Comparison of ENCODE assay signal across 24 cellular contexts in the genomic region with DNA sequence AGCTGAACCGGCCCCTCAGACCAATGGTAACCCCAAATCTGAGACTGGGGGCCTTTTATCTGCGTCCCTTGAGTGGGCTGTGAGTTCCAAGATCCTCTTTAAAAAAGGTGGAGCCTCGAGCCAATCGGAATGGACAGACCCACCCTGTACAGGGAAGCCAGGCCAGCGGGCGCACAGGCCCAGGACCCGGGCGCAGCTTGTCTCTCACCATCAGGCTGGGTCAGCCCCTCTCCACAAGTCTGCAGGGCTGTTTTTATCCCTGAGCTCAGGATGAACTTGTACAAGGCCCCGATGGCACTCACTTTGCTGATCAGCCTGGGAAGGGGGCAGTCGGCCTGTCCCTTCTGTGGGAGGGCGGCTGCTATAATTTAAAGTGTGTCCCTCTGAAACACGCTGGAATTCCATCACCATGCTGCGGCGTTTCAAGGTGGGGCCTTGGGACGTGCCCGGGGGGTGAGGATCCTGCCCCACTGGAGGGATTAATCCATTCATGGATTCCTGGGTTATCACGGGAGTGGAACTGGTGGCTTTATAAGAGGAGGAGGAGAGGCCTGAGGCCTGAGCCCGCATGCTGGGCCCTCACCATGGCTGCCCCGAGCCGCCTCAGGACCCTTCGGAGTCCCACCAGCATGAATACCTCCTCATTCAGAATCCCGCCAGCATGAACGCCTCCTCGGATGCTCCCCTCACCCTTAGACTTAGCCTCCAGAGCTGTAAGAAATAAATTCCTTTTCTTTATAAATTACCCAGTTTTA. TPM values are rescaled to one million over a fixed set of nuclear protein-coding genes. Genes with fewer than 3 reads are reported as not detected.
"Had no signal": no experiment of that assay in that cellular context is flagged by ENCODE, and none has a peak within 500 bp of the region (broad histone marks: within the 10 kb centered on the region; RNA-seq: fewer than 3 reads in every experiment).

No MANE protein-coding gene starts in this region.

- H3K36me3 ChIP-seq: brain microvascular endothelial cell, cardiac muscle cell had no signal

- H3K27ac ChIP-seq: brain microvascular endothelial cell, cardiac muscle cell had no signal

- H3K27me3 Mint-ChIP-seq: activated naive CD8-positive, alpha-beta T cell; T-helper 17 cell had no signal

- H3K9me3 Mint-ChIP-seq: activated B cell treated with CpG ODN at 0.5 μM for 24 hours; activated CD4-positive, alpha-beta memory T cell treated with anti-CD3 and anti-CD28 coated beads for 36 hours; activated CD4-positive, alpha-beta T cell treated with anti-CD3 and anti-CD28 coated beads, Interleukin-2, amount 10 ng/mL, durations not matched to agents 7 days and 5 days; activated naive CD4-positive, alpha-beta T cell treated with anti-CD3 and anti-CD28 coated beads for 36 hours; activated T-cell treated with anti-CD3 and anti-CD28 coated beads, Interleukin-2, amount 50 U/mL, for 4 hours had no signal

- DNase-seq: activated B cell treated with CpG ODN at 0.5 μM for 24 hours; activated CD4-positive, alpha-beta memory T cell treated with anti-CD3 and anti-CD28 coated beads for 36 hours; activated CD4-positive, alpha-beta T cell treated with anti-CD3 and anti-CD28 coated beads for 1 hour; activated CD4-positive, alpha-beta T cell treated with anti-CD3 and anti-CD28 coated beads, Interleukin-2, amount 10 ng/mL, durations not matched to agents 7 days and 5 days; activated CD8-positive, alpha-beta memory T cell treated with anti-CD3 and anti-CD28 coated beads for 24 hours; activated effector memory CD4-positive, alpha-beta T cell treated with anti-CD3 and anti-CD28 coated beads, Interleukin-2, amount 50 U/mL, for 16 hours; activated naive CD4-positive, alpha-beta T cell treated with anti-CD3 and anti-CD28 coated beads for 36 hours; activated T-cell treated with anti-CD3 and anti-CD28 coated beads, Interleukin-2, amount 50 U/mL, for 4 hours; brain microvascular endothelial cell; MM.1S; NCI-H1105; NCI-H1436; NCI-H1694 treated with DMSO at 0.1 percent for 48 hours; NCI-H2029 treated with DMSO at 0.1 percent for 48 hours; NCI-H345; NCI-H510A; NCI-H526 treated with DMSO at 0.1 percent for 48 hours; NK-92 treated with Interleukin-12 subunit alpha and Interleukin-12 subunit beta, amount 100 ng/mL, for 24 hours; PC-3; SIG-M5; T-helper 17 cell; T-helper 9 cell had no signal

- H3K27ac Mint-ChIP-seq: activated B cell treated with CpG ODN at 0.5 μM for 24 hours; activated CD4-positive, alpha-beta memory T cell treated with anti-CD3 and anti-CD28 coated beads for 36 hours; activated CD4-positive, alpha-beta T cell treated with anti-CD3 and anti-CD28 coated beads, Interleukin-2, amount 10 ng/mL, durations not matched to agents 7 days and 5 days; activated naive CD4-positive, alpha-beta T cell treated with anti-CD3 and anti-CD28 coated beads for 36 hours; activated naive CD8-positive, alpha-beta T cell; T-helper 17 cell had no signal

- H3K27me3 ChIP-seq: brain microvascular endothelial cell, cardiac muscle cell had no signal

- ATAC-seq: activated T-cell treated with anti-CD3 and anti-CD28 coated beads, Interleukin-2, amount 50 U/mL, for 4 hours; PC-3; T-helper 17 cell had no signal

- H3K4me3 ChIP-seq: cardiac muscle cell had no signal

- H3K4me3 Mint-ChIP-seq: activated B cell treated with CpG ODN at 0.5 μM for 24 hours; activated CD4-positive, alpha-beta memory T cell treated with anti-CD3 and anti-CD28 coated beads for 36 hours; activated CD4-positive, alpha-beta T cell treated with anti-CD3 and anti-CD28 coated beads, Interleukin-2, amount 10 ng/mL, durations not matched to agents 7 days and 5 days; activated naive CD4-positive, alpha-beta T cell treated with anti-CD3 and anti-CD28 coated beads for 36 hours; activated naive CD8-positive, alpha-beta T cell; activated T-cell treated with anti-CD3 and anti-CD28 coated beads, Interleukin-2, amount 50 U/mL, for 4 hours had no signal

- H3K36me3 Mint-ChIP-seq: activated CD4-positive, alpha-beta memory T cell treated with anti-CD3 and anti-CD28 coated beads for 36 hours; activated naive CD8-positive, alpha-beta T cell had no signal

RNA-seq across cellular contexts. Expression of a gene that starts 32.3 kb away (rescaled TPM):
- total RNA-seq: activated B cell treated with CpG ODN at 0.5 μM for 24 hours; activated CD4-positive, alpha-beta memory T cell treated with anti-CD3 and anti-CD28 coated beads for 36 hours; activated CD4-positive, alpha-beta T cell treated with anti-CD3 and anti-CD28 coated beads, Interleukin-2, amount 10 ng/mL, durations not matched to agents 7 days and 5 days; activated naive CD4-positive, alpha-beta T cell treated with anti-CD3 and anti-CD28 coated beads for 36 hours; activated T-cell treated with anti-CD3 and anti-CD28 coated beads, Interleukin-2, amount 50 U/mL, for 4 hours; PC-3; T-helper 17 cell had no signal
